10 cellular contexts compared by ENCODE assay signal in the genomic region with DNA sequence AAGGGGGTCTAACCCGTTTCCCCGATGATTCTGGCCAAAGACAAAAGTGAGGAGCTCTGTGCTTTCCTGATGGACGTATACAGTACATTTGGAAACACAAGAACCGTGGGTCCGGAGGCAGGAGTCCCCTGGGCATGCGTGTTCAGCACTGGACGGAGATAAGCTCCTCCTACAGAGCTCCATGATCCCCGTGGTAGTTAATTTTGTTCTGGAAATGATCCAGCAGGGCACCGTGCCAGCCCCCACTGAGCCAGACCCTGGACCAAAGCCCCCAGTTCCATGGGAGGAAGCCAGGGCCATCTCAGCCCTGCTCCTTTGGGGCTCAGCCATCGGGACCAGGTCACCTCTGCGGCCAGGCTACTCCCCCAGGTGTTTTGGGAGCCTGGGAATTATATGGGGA.
"Had no signal": no experiment of that assay in that cellular context is flagged by ENCODE, and none has a peak within 500 bp of the region (broad histone marks: within the 10 kb centered on the region; RNA-seq: fewer than 3 reads in every experiment).

No MANE protein-coding gene starts in this region.

- H3K9me3 ChIP-seq: esophagus squamous epithelium, lower lobe of right lung, thyroid gland had no signal

- H3K4me1 ChIP-seq: lower lobe of right lung had no signal

- DNase-seq: activated CD4-positive, alpha-beta T cell treated with anti-CD3 and anti-CD28 coated beads for 36 hours; activated CD4-positive, alpha-beta T cell treated with anti-CD3 and anti-CD28 coated beads, Interleukin-2, amount 50 U/mL, for 48 hours; activated gamma-delta T cell; dermis blood vessel endothelial cell; effector memory CD8-positive, alpha-beta T cell; esophagus squamous epithelium; lower lobe of right lung; stimulated activated CD4-positive, alpha-beta T cell treated with anti-CD3 and anti-CD28 coated beads, Interleukin-2, amount 100 ng/mL, for 24 hours; stimulated activated naive CD4-positive, alpha-beta T cell treated with Interleukin-2 at 50 U/mL for 16 hours; thyroid gland had no signal

- H3K27me3 ChIP-seq: esophagus squamous epithelium, thyroid gland had no signal

- H3K27ac ChIP-seq: esophagus squamous epithelium, lower lobe of right lung had no signal

- H3K4me3 ChIP-seq: esophagus squamous epithelium, lower lobe of right lung, thyroid gland had no signal

- H3K36me3 ChIP-seq: lower lobe of right lung, thyroid gland had no signal
